ENCODE assay signal across 21 cellular contexts in the genomic region with DNA sequence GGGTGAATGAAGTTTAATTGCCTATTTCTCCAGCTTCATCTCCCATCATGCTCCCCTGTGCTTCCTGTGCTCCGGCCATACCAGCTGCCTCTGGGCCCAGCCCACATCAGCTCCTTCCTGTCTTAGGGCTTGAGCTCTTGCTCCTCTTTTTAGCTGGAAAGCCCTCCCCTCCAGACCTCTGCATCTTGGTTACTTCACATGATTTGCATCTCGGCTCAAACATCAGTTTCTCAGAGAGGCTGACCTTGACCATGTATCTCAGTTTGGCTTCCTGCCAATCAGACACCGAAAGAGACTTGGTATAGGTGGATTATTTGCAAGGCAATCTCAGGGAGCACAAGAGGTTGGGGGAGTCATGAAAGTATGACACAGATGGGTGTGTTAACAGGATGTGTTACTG.
"Had no signal": no experiment of that assay in that cellular context is flagged by ENCODE, and none has a peak within 500 bp of the region (broad histone marks: within the 10 kb centered on the region; RNA-seq: fewer than 3 reads in every experiment).

No MANE protein-coding gene starts in this region.

- H3K36me3 ChIP-seq: breast epithelium had no signal

- H3K4me1 ChIP-seq: breast epithelium had no signal

- DNase-seq: activated CD4-positive, alpha-beta T cell treated with anti-CD3 and anti-CD28 coated beads for 4 hours; activated CD8-positive, alpha-beta T cell treated with anti-CD3 and anti-CD28 coated beads, Interleukin-2, amount 10 ng/mL, durations not matched to agents 7 days and 5 days; activated effector memory CD4-positive, alpha-beta T cell treated with Interleukin-2 at 50 U/mL for 16 hours; activated naive CD4-positive, alpha-beta T cell; activated T-cell treated with anti-CD3 and anti-CD28 coated beads, Interleukin-2, amount 50 U/mL, for 24 hours; aorta; KG1; NCI-H1105 treated with DMSO at 0.1 percent for 48 hours; NCI-H1436 treated with DMSO at 0.1 percent for 48 hours; NCI-H187; NCI-H345; NCI-H510A; NCI-H69; OCI-M1; RPMI8226; T-cell had no signal

- H3K9me3 ChIP-seq: breast epithelium had no signal

- H3K27ac ChIP-seq: breast epithelium, SK-N-MC had no signal

- H3K4me3 ChIP-seq: breast epithelium, SK-N-MC had no signal

- ATAC-seq: activated CD4-positive, CD25-positive, alpha-beta regulatory T cell treated with anti-CD3 and anti-CD28 coated beads, Interleukin-2, amount 50 U/mL, for 24 hours; activated CD8-positive, alpha-beta T cell treated with anti-CD3 and anti-CD28 coated beads, Interleukin-2, amount 10 ng/mL, durations not matched to agents 7 days and 5 days; Panc1; Right ventricle myocardium inferior; T-cell had no signal

- H3K27me3 ChIP-seq: breast epithelium had no signal
